ENCODE assay signal across 9 cellular contexts in the genomic region with DNA sequence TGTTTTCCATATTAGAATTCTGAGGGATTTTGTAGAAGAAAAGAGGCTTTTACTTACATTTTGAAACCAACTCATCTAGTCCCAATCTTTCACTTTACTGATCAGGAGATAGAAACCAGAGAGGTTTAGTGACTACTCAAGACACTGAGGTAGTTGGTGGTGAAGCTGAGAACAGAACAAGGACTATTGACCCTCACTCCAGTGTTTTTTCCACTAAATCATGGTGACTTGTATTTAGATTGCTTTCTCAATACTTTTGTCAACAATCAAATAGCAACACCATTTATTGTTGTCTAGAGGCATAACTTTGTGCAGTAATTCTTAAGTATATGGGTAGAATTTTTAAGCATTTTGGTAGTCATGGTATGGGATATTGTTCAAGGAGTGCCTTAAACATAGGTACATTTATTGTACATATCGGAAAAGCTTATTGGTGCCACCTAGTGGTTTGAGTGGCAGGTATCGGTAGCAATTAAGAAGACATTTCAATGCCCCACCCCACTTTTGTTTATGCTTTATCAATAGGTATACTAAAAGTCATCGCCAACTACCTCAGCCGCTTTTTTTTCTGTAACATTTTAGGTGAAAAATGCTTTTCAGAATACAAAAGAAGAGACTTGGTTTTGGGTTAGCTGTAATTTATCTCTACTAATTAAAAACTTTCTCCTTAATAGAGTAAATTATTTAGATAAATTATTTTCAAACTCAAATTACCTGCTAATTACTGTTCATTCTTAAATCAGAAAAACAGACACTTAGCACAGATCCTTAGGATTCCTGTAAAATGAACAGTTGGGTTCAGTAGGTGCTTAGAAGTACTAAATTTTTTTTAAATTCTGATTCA. TPM values are rescaled to one million over a fixed set of nuclear protein-coding genes. Genes with fewer than 3 reads are reported as not detected.
DNase-seq lines count a peak whose midpoint lies in the region; ATAC-seq and TF ChIP-seq lines count a peak whose summit lies in the region.
"Had no signal": no experiment of that assay in that cellular context is flagged by ENCODE, and none has a peak within 500 bp of the region (broad histone marks: within the 10 kb centered on the region; RNA-seq: fewer than 3 reads in every experiment).

No MANE protein-coding gene starts in this region.

- DNase-seq in DMS79 treated with DMSO at 0.1 percent for 48 hours (lab: John Stamatoyannopoulos, UW) (peak; percentile 19), DMS79 (lab: John Stamatoyannopoulos, UW) (no peak), NCI-H345 (lab: John Stamatoyannopoulos, UW) (peak; percentile 74), amniotic epithelial cell (ENCODE audit: low read depth) (peak; percentile 58), iPS-NIHi7 (ENCODE audit: extremely low spot score) (peak; percentile 58), suprapubic skin (ENCODE audit: low spot score in 2 of 2) (no peak)

- H3K36me3 ChIP-seq in suprapubic skin: no peaks in the 10 kb centered on the region
- H3K36me3 ChIP-seq: BLaER1 treated with 17β-estradiol and CSF1 and Interleukin-3, amounts not matched to agents 10 nM and 100 nM had no signal

- H3K9me3 ChIP-seq in suprapubic skin: no peaks in the 10 kb centered on the region
- H3K9me3 ChIP-seq: BLaER1 treated with 17β-estradiol and CSF1 and Interleukin-3, amounts not matched to agents 10 nM and 100 nM had no signal

- peak; percentile 28 to 58 for TF ChIP-seq CTCF in suprapubic skin (IDR thresholded peaks at IDR 0.05)

- peak; percentile 84 for ATAC-seq in GM19452 (IDR thresholded peaks at IDR 0.05; ENCODE audit: unreplicated experiment)
- ATAC-seq in HG03469 (IDR thresholded peaks at IDR 0.05; ENCODE audit: unreplicated experiment): peak; percentile 85

- no peak overlapping the region for H3K4me3 ChIP-seq in suprapubic skin
- H3K4me3 ChIP-seq: BLaER1 treated with 17β-estradiol and CSF1 and Interleukin-3, amounts not matched to agents 10 nM and 100 nM had no signal

- 19% methylated on average over 4 of the region's 4 CpGs for WGBS in suprapubic skin

- H3K27me3 ChIP-seq in suprapubic skin: no peaks in the 10 kb centered on the region
- H3K27me3 ChIP-seq: BLaER1 treated with 17β-estradiol and CSF1 and Interleukin-3, amounts not matched to agents 10 nM and 100 nM had no signal

- no peak overlapping the region for H3K27ac ChIP-seq in suprapubic skin
- H3K27ac ChIP-seq: BLaER1 treated with 17β-estradiol and CSF1 and Interleukin-3, amounts not matched to agents 10 nM and 100 nM had no signal

- no peak for TF ChIP-seq POLR2A in suprapubic skin (IDR thresholded peaks at IDR 0.05)

- TF ChIP-seq EP300 in suprapubic skin (IDR thresholded peaks at IDR 0.05): no peak

- no peaks in the 10 kb centered on the region for H3K4me1 ChIP-seq in suprapubic skin

RNA-seq across cellular contexts. Expression of gene PAWR, which starts 47.3 kb away (rescaled TPM):
- 100 to 1,000 TPM in 1 of 4 donors, 10 to 100 TPM in 3; 57.5 to 109 (median 63.0) TPM for total RNA-seq in suprapubic skin

Comparison
In these comparisons a context has a peak if more than half of its experiments do, and no peak if none do; other contexts are left out.
1. DNase-seq: peak in DMS79 treated with DMSO at 0.1 percent for 48 hours (single experiment), NCI-H345 (single experiment), amniotic epithelial cell (single experiment) and iPS-NIHi7 (single experiment); none in DMS79 (single experiment) and suprapubic skin (0 of 2).